Comparison of ENCODE assay signal across 2 cellular contexts in genomic region chr2:79670198-79670597, GRCh38.
TF ChIP-seq lines count a peak whose summit lies in the region.

No MANE protein-coding gene starts in this region.

TF ChIP-seq in A549, 52 proteins besides CTCF, POLR2A, EP300 and RAD21 (continued from another document):
- TF ChIP-seq RNF2 (IDR thresholded peaks at IDR 0.05; ENCODE audit: borderline replicate concordance, low read depth) (no peak), RFX5 (IDR thresholded peaks at IDR 0.05) (no peak), FOXS1 (CRISPR knock-in tag; IDR thresholded peaks at IDR 0.05) (no peak), SMC3 (IDR thresholded peaks at IDR 0.05) (peak; percentile 39; the same call in 2 of the 3 replicates), MAZ (IDR thresholded peaks at IDR 0.05; ENCODE audit: borderline replicate concordance, low read depth, low read length) (no peak)

TF ChIP-seq in WTC11, 78 proteins besides CTCF, POLR2A, EP300 and RAD21 (continued from another document):
- TF ChIP-seq ZNF512 (CRISPR knock-in tag; IDR thresholded peaks at IDR 0.05; ENCODE audit: borderline replicate concordance) (no peak), USF2 (CRISPR knock-in tag; IDR thresholded peaks at IDR 0.05) (0 out of 2 replicates have a peak, but pooled peaks have one; percentile 11), ZNF423 (CRISPR knock-in tag; IDR thresholded peaks at IDR 0.05) (peak; percentile 62; the same call in 1 of the 2 replicates), OVOL2 (CRISPR knock-in tag; IDR thresholded peaks at IDR 0.05; ENCODE audit: borderline replicate concordance) (no peak), NR3C1 (CRISPR knock-in tag; conservative IDR thresholded peaks at IDR 0.05; ENCODE audit: low read depth) (no peak), FOXJ3 (CRISPR knock-in tag; IDR thresholded peaks at IDR 0.05; ENCODE audit: borderline replicate concordance) (no peak), TEAD4 (CRISPR knock-in tag; IDR thresholded peaks at IDR 0.05) (no peak), E2F1 (CRISPR knock-in tag; IDR thresholded peaks at IDR 0.05) (no peak), ZNF281 (CRISPR knock-in tag; IDR thresholded peaks at IDR 0.05) (no peak), CBFB (CRISPR knock-in tag; IDR thresholded peaks at IDR 0.05; ENCODE audit: low read depth) (no peak), GTF2I (CRISPR knock-in tag; conservative IDR thresholded peaks at IDR 0.05) (no peak), ETV6 (CRISPR knock-in tag; IDR thresholded peaks at IDR 0.05) (0 out of 2 replicates have a peak, but pooled peaks have one; percentile 21), IRF2 (CRISPR knock-in tag; IDR thresholded peaks at IDR 0.05; ENCODE audit: borderline replicate concordance, low read depth) (no peak), ARID4B (CRISPR knock-in tag; IDR thresholded peaks at IDR 0.05; ENCODE audit: borderline replicate concordance) (no peak)
TF ChIP-seq in WTC11: peak in this region for 4.
